In genomic region chr4:38309471-38309870, GRCh38 we compare ENCODE assay signal across 2 cellular contexts.
TF ChIP-seq lines count a peak whose summit lies in the region.

No MANE protein-coding gene starts in this region.

TF ChIP-seq in HCT116, 20 proteins besides CTCF, POLR2A, EP300 and RAD21:
- TF ChIP-seq JUND (IDR thresholded peaks at IDR 0.05) = no peak
- TF ChIP-seq REST (IDR thresholded peaks at IDR 0.05; ENCODE audit: low read depth) = no peak
- TF ChIP-seq POLR2AphosphoS5 (IDR thresholded peaks at IDR 0.05; ENCODE audit: low read depth, low read length) = no peak
- TF ChIP-seq EGR1 (IDR thresholded peaks at IDR 0.05; ENCODE audit: low read depth) = no peak

TF ChIP-seq in GM12878, 131 proteins besides CTCF, POLR2A, EP300 and RAD21:
- TF ChIP-seq HDAC6 (IDR thresholded peaks at IDR 0.05; ENCODE audit: unreplicated experiment) = no peak
- TF ChIP-seq BACH1 (IDR thresholded peaks at IDR 0.05; ENCODE audit: borderline replicate concordance) = no peak
- no peak for TF ChIP-seq CBX3 (IDR thresholded peaks at IDR 0.05; ENCODE audit: borderline replicate concordance, low read depth)
- no peak for TF ChIP-seq TBL1XR1 (IDR thresholded peaks at IDR 0.05; ENCODE audit: low read depth, low read length)
- TF ChIP-seq ZNF207 (IDR thresholded peaks at IDR 0.05; ENCODE audit: borderline replicate concordance) = no peak
- TF ChIP-seq BCLAF1 (IDR thresholded peaks at IDR 0.05) = no peak
- no peak for TF ChIP-seq HSF1 (IDR thresholded peaks at IDR 0.05; ENCODE audit: low read depth, low read length)
- TF ChIP-seq NRF1 (conservative IDR thresholded peaks at IDR 0.05; ENCODE audit: low read depth, low read length) = no peak
- no peak for TF ChIP-seq NR2C1 (IDR thresholded peaks at IDR 0.05)
- no peak for TF ChIP-seq IRF5 (IDR thresholded peaks at IDR 0.05; ENCODE audit: borderline replicate concordance)
- TF ChIP-seq TCF3 (IDR thresholded peaks at IDR 0.05; ENCODE audit: borderline replicate concordance, insufficient read depth, low read depth, low read length) = no peak
- no peak for TF ChIP-seq ATF7 (IDR thresholded peaks at IDR 0.05; ENCODE audit: low read depth)
- TF ChIP-seq CHD1 (IDR thresholded peaks at IDR 0.05; ENCODE audit: low read depth, low read length) = no peak
